ENCODE assay signal across 9 cellular contexts in the genomic region with DNA sequence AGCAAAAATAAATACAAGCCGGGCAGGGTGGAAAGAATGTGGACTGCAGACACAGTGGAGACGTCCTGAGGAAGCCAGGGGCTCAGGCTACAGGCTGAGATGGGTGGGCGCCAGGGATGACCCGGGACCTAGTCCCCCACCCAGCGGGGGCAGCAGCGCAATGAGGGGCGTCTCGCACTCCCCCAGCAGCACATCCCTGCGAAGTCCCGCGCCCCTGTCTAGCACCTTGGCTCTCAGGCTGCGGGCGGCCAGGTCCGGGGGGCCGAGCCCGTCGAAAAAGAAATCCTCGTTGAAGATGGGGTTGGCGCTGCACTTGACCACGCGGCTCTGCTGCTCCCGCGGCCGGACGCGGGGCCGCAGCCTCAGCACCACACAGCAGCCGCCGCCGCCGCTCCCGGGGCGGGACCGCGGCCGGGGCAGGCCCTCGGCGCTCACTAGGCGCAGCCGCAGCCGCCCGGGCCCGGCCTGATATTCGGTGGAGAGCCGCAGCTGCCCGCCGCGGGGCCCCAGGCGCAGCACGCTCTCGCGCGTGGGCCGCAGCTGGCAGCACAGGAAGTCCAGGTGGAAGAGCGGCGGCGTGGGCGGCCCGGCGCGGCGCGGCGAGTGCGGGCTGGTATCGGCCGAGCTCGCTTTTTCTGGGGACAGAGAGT. TPM values are rescaled to one million over a fixed set of nuclear protein-coding genes. Genes with fewer than 3 reads are reported as not detected.
DNase-seq lines count a peak whose midpoint lies in the region; ATAC-seq and TF ChIP-seq lines count a peak whose summit lies in the region.
"Had no signal": no experiment of that assay in that cellular context is flagged by ENCODE, and none has a peak within 500 bp of the region (broad histone marks: within the 10 kb centered on the region; RNA-seq: fewer than 3 reads in every experiment).

No MANE protein-coding gene starts in this region.

- H3K4me1 ChIP-seq in spleen, result peaks cover 15 to 53% (median 36%) of the 10 kb centered on the region in 6 donors

- no peaks in the 10 kb centered on the region for H3K36me3 ChIP-seq in spleen

- DNase-seq in GM20000 (ENCODE audit: low spot score) (peak; percentile 84), hepatic stellate cell (ENCODE audit: low spot score) (peak; percentile 59), spleen (peak; percentile 86), occipital lobe (lab: John Stamatoyannopoulos, UW) (no peak)
- no peak for DNase-seq in activated T-helper 1 cell treated with anti-CD3 and anti-CD28 coated beads, Interleukin-12 subunit alpha, Interleukin-12 subunit beta, Interleukin-2, Interleukin-4 antibody, amounts not matched to agents 30 ng/mL and 10 ng/mL and 1 ng/mL, durations not matched to agents 14 hours and 24 hours and 36 hours (ENCODE audit: low spot score)

- intact Hi-C loops in activated T-helper 1 cell treated with anti-CD3 and anti-CD28 coated beads, Interleukin-12 subunit alpha, Interleukin-12 subunit beta, Interleukin-2, Interleukin-4 antibody, amounts not matched to agents 30 ng/mL and 10 ng/mL and 1 ng/mL, durations not matched to agents 14 hours and 24 hours and 36 hours (cut with micrococcal nuclease), result loop anchor here (1.0 to 5.0 kb wide), 4 partner anchors 116 to 491 kb away; a partner anchor contains a TSS
- intact Hi-C loops in spleen (cut with DNase I; ENCODE audit: low total_unique reads), result loop anchor here (10.0 kb wide), 1 partner anchor 243 kb away; no protein-coding TSS in a partner anchor

- peak overlapping the region; percentile 92 for H3K27ac Mint-ChIP-seq in activated T-helper 1 cell treated with anti-CD3 and anti-CD28 coated beads, Interleukin-12 subunit alpha, Interleukin-12 subunit beta, Interleukin-2, Interleukin-4 antibody, amounts not matched to agents 30 ng/mL and 10 ng/mL and 1 ng/mL, durations not matched to agents 14 hours and 24 hours and 36 hours

- H3K9me3 Mint-ChIP-seq in activated T-helper 1 cell treated with anti-CD3 and anti-CD28 coated beads, Interleukin-12 subunit alpha, Interleukin-12 subunit beta, Interleukin-2, Interleukin-4 antibody, amounts not matched to agents 30 ng/mL and 10 ng/mL and 1 ng/mL, durations not matched to agents 14 hours and 24 hours and 36 hours, result no peaks in the 10 kb centered on the region

- H3K4me3 ChIP-seq in spleen, result peak overlapping the region; percentile 24 to 71 (median 46)

- H3K27me3 Mint-ChIP-seq in activated T-helper 1 cell treated with anti-CD3 and anti-CD28 coated beads, Interleukin-12 subunit alpha, Interleukin-12 subunit beta, Interleukin-2, Interleukin-4 antibody, amounts not matched to agents 30 ng/mL and 10 ng/mL and 1 ng/mL, durations not matched to agents 14 hours and 24 hours and 36 hours (ENCODE audit: insufficient read depth), result peaks cover 5% of the 10 kb centered on the region

- peaks cover 65% of the 10 kb centered on the region for H3K4me1 Mint-ChIP-seq in activated T-helper 1 cell treated with anti-CD3 and anti-CD28 coated beads, Interleukin-12 subunit alpha, Interleukin-12 subunit beta, Interleukin-2, Interleukin-4 antibody, amounts not matched to agents 30 ng/mL and 10 ng/mL and 1 ng/mL, durations not matched to agents 14 hours and 24 hours and 36 hours (ENCODE audit: low read depth)

- no peak for TF ChIP-seq POLR2A in spleen (IDR thresholded peaks at IDR 0.05)

- peaks cover 11% of the 10 kb centered on the region for H3K36me3 Mint-ChIP-seq in activated T-helper 1 cell treated with anti-CD3 and anti-CD28 coated beads, Interleukin-12 subunit alpha, Interleukin-12 subunit beta, Interleukin-2, Interleukin-4 antibody, amounts not matched to agents 30 ng/mL and 10 ng/mL and 1 ng/mL, durations not matched to agents 14 hours and 24 hours and 36 hours (ENCODE audit: low read depth)

- peaks cover 0 to 41% (median 34%) of the 10 kb centered on the region in 7 donors for H3K27me3 ChIP-seq in spleen (replicated peaks in 1 of 7)

- H3K27ac ChIP-seq in spleen, result peak overlapping the region in 5 of 8 donors; percentile 22 to 69 (median 66)

- WGBS in spleen, 5 donors, result 3 to 8% (median 3%) methylated on average over 30 to 68 of the region's 68 CpGs

- peak overlapping the region; percentile 83 for H3K4me3 Mint-ChIP-seq in activated T-helper 1 cell treated with anti-CD3 and anti-CD28 coated beads, Interleukin-12 subunit alpha, Interleukin-12 subunit beta, Interleukin-2, Interleukin-4 antibody, amounts not matched to agents 30 ng/mL and 10 ng/mL and 1 ng/mL, durations not matched to agents 14 hours and 24 hours and 36 hours

- H3K9me3 ChIP-seq in spleen, result no peaks in the 10 kb centered on the region

- no peak for ATAC-seq in HG02763 (IDR thresholded peaks at IDR 0.05; ENCODE audit: unreplicated experiment)
- no peak for ATAC-seq in HG03520 (IDR thresholded peaks at IDR 0.05; ENCODE audit: unreplicated experiment)
- ATAC-seq in GM21619 (IDR thresholded peaks at IDR 0.05; ENCODE audit: unreplicated experiment), result no peak

- no peak for TF ChIP-seq CTCF in GM20000 (IDR thresholded peaks at IDR 0.05; ENCODE audit: extremely low read depth, missing control alignments)
- no peak for TF ChIP-seq CTCF in spleen (IDR thresholded peaks at IDR 0.05 in 8 of 11, conservative IDR thresholded peaks at IDR 0.05 in 3 of 11)

RNA-seq across cellular contexts. Expression of a gene that starts 1.7 kb away (rescaled TPM):
- total RNA-seq in activated T-helper 1 cell treated with anti-CD3 and anti-CD28 coated beads, Interleukin-12 subunit alpha, Interleukin-12 subunit beta, Interleukin-2, Interleukin-4 antibody, amounts not matched to agents 30 ng/mL and 10 ng/mL and 1 ng/mL, durations not matched to agents 14 hours and 24 hours and 36 hours, result 1.0 and 1.2 TPM in 2 replicates
- under 1 TPM in 1 of 7 donors, not detected in 6; 0.51 TPM for total RNA-seq in spleen
- under 1 TPM in 2 of 3 donors, not detected in 1; 0.03 to 0.07 TPM for polyA plus RNA-seq in spleen
- 0.16 TPM for total RNA-seq in occipital lobe
- total RNA-seq: M059J had no signal

RNA-seq across cellular contexts. Expression of a gene that starts 6.4 kb away (rescaled TPM):
- total RNA-seq in activated T-helper 1 cell treated with anti-CD3 and anti-CD28 coated beads, Interleukin-12 subunit alpha, Interleukin-12 subunit beta, Interleukin-2, Interleukin-4 antibody, amounts not matched to agents 30 ng/mL and 10 ng/mL and 1 ng/mL, durations not matched to agents 14 hours and 24 hours and 36 hours, result 2.6 and 2.7 TPM in 2 replicates
- total RNA-seq in spleen, result 1 to 10 TPM in 6 of 7 donors, under 1 TPM in 1; 0.85 to 4.1 (median 2.3) TPM
- polyA plus RNA-seq in spleen, result under 1 TPM; 0.14 to 0.78 (median 0.51) TPM
- 0.16 TPM for total RNA-seq in occipital lobe
- total RNA-seq: M059J had no signal

RNA-seq across cellular contexts. Expression of a gene that starts 15.5 kb away (rescaled TPM):
- total RNA-seq in activated T-helper 1 cell treated with anti-CD3 and anti-CD28 coated beads, Interleukin-12 subunit alpha, Interleukin-12 subunit beta, Interleukin-2, Interleukin-4 antibody, amounts not matched to agents 30 ng/mL and 10 ng/mL and 1 ng/mL, durations not matched to agents 14 hours and 24 hours and 36 hours, result not detected in 2 replicates
- total RNA-seq in spleen, result under 1 TPM in 1 of 7 donors, not detected in 6; 0.47 TPM
- polyA plus RNA-seq in spleen, result not detected
- total RNA-seq in occipital lobe, result not detected
- total RNA-seq: M059J had no signal

RNA-seq across cellular contexts. Expression of a gene that starts 32.7 kb away (rescaled TPM):
- total RNA-seq in activated T-helper 1 cell treated with anti-CD3 and anti-CD28 coated beads, Interleukin-12 subunit alpha, Interleukin-12 subunit beta, Interleukin-2, Interleukin-4 antibody, amounts not matched to agents 30 ng/mL and 10 ng/mL and 1 ng/mL, durations not matched to agents 14 hours and 24 hours and 36 hours, result 0.07 and 0.10 TPM in 2 replicates
- total RNA-seq in spleen (under 1 TPM in 4 of 7 donors, not detected in 3; 0.13 to 0.36 (median 0.28) TPM), occipital lobe (not detected)
- under 1 TPM in 2 of 3 donors, not detected in 1; 0.04 to 0.06 TPM for polyA plus RNA-seq in spleen
- total RNA-seq: M059J had no signal

RNA-seq across cellular contexts. Expression of a gene that starts 47.7 kb away (rescaled TPM):
- 14.6 and 16.4 TPM in 2 replicates for total RNA-seq in activated T-helper 1 cell treated with anti-CD3 and anti-CD28 coated beads, Interleukin-12 subunit alpha, Interleukin-12 subunit beta, Interleukin-2, Interleukin-4 antibody, amounts not matched to agents 30 ng/mL and 10 ng/mL and 1 ng/mL, durations not matched to agents 14 hours and 24 hours and 36 hours
- 10 to 100 TPM; 10.9 to 21.6 (median 13.0) TPM for total RNA-seq in spleen
- 1 to 10 TPM; 3.1 to 4.7 (median 3.2) TPM for polyA plus RNA-seq in spleen
- total RNA-seq in occipital lobe, result 17.6 TPM

Comparison
In these comparisons a context has a peak if more than half of its experiments do, and no peak if none do; other contexts are left out.
1. DNase-seq: peak in GM20000 (single experiment), hepatic stellate cell (single experiment) and spleen (single experiment); none in activated T-helper 1 cell treated with anti-CD3 and anti-CD28 coated beads, Interleukin-12 subunit alpha, Interleukin-12 subunit beta, Interleukin-2, Interleukin-4 antibody, amounts not matched to agents 30 ng/mL and 10 ng/mL and 1 ng/mL, durations not matched to agents 14 hours and 24 hours and 36 hours (single experiment) and occipital lobe (single experiment).